Comparison of ENCODE assay signal across 22 cellular contexts in genomic region chr9:4997196-4997595, GRCh38. TPM values are rescaled to one million over a fixed set of nuclear protein-coding genes. Genes with fewer than 3 reads are reported as not detected.
DNase-seq lines count a peak whose midpoint lies in the region.
"Had no signal": no experiment of that assay in that cellular context is flagged by ENCODE, and none has a peak within 500 bp of the region (broad histone marks: within the 10 kb centered on the region; RNA-seq: fewer than 3 reads in every experiment).

No MANE protein-coding gene starts in this region.

- H3K27ac Mint-ChIP-seq in activated T-cell treated with anti-CD3 and anti-CD28 coated beads, Interleukin-2, amount 50 U/mL, for 24 hours = peak overlapping the region; percentile 30
- peak overlapping the region; percentile 59 for H3K27ac Mint-ChIP-seq in activated T-helper 1 cell treated with anti-CD3 and anti-CD28 coated beads, Interleukin-12 subunit alpha, Interleukin-12 subunit beta, Interleukin-2, Interleukin-4 antibody, amounts not matched to agents 30 ng/mL and 10 ng/mL and 1 ng/mL, durations not matched to agents 14 hours and 24 hours and 36 hours
- H3K27ac Mint-ChIP-seq: CD4-positive, alpha-beta T cell; HFFc6 had no signal

- H3K4me1 Mint-ChIP-seq in activated T-cell treated with anti-CD3 and anti-CD28 coated beads, Interleukin-2, amount 50 U/mL, for 24 hours (ENCODE audit: low read depth) = peaks cover 48% of the 10 kb centered on the region
- H3K4me1 Mint-ChIP-seq in activated T-helper 1 cell treated with anti-CD3 and anti-CD28 coated beads, Interleukin-12 subunit alpha, Interleukin-12 subunit beta, Interleukin-2, Interleukin-4 antibody, amounts not matched to agents 30 ng/mL and 10 ng/mL and 1 ng/mL, durations not matched to agents 14 hours and 24 hours and 36 hours (ENCODE audit: low read depth) = peaks cover 34% of the 10 kb centered on the region

- H3K4me3 Mint-ChIP-seq in activated T-cell treated with anti-CD3 and anti-CD28 coated beads, Interleukin-2, amount 50 U/mL, for 24 hours = no peak overlapping the region
- no peak overlapping the region for H3K4me3 Mint-ChIP-seq in activated T-helper 1 cell treated with anti-CD3 and anti-CD28 coated beads, Interleukin-12 subunit alpha, Interleukin-12 subunit beta, Interleukin-2, Interleukin-4 antibody, amounts not matched to agents 30 ng/mL and 10 ng/mL and 1 ng/mL, durations not matched to agents 14 hours and 24 hours and 36 hours
- H3K4me3 Mint-ChIP-seq: CD4-positive, alpha-beta T cell; HFFc6 had no signal

- H3K27me3 Mint-ChIP-seq in activated T-cell treated with anti-CD3 and anti-CD28 coated beads, Interleukin-2, amount 50 U/mL, for 24 hours = no peaks in the 10 kb centered on the region
- H3K27me3 Mint-ChIP-seq in activated T-helper 1 cell treated with anti-CD3 and anti-CD28 coated beads, Interleukin-12 subunit alpha, Interleukin-12 subunit beta, Interleukin-2, Interleukin-4 antibody, amounts not matched to agents 30 ng/mL and 10 ng/mL and 1 ng/mL, durations not matched to agents 14 hours and 24 hours and 36 hours (ENCODE audit: insufficient read depth) = no peaks in the 10 kb centered on the region
- H3K27me3 Mint-ChIP-seq: CD4-positive, alpha-beta T cell had no signal

- peaks cover 9% of the 10 kb centered on the region for H3K9me3 Mint-ChIP-seq in activated T-cell treated with anti-CD3 and anti-CD28 coated beads, Interleukin-2, amount 50 U/mL, for 24 hours
- H3K9me3 Mint-ChIP-seq in activated T-helper 1 cell treated with anti-CD3 and anti-CD28 coated beads, Interleukin-12 subunit alpha, Interleukin-12 subunit beta, Interleukin-2, Interleukin-4 antibody, amounts not matched to agents 30 ng/mL and 10 ng/mL and 1 ng/mL, durations not matched to agents 14 hours and 24 hours and 36 hours = peaks cover 9% of the 10 kb centered on the region

- no peak for DNase-seq in activated T-cell treated with anti-CD3 and anti-CD28 coated beads, Interleukin-2, amount 50 U/mL, for 24 hours
- DNase-seq in activated T-cell treated with anti-CD3 and anti-CD28 coated beads for 4 hours = no peak
- DNase-seq in activated T-helper 1 cell treated with anti-CD3 and anti-CD28 coated beads, Interleukin-12 subunit alpha, Interleukin-12 subunit beta, Interleukin-2, Interleukin-4 antibody, amounts not matched to agents 30 ng/mL and 10 ng/mL and 1 ng/mL, durations not matched to agents 14 hours and 24 hours and 36 hours (ENCODE audit: low spot score) = no peak
- peak; percentile 53 for DNase-seq in fibroblast of peridontal ligament (ENCODE audit: extremely low read depth)
- peak; percentile 40 for DNase-seq in stromal cell of bone marrow (ENCODE audit: low read depth)
- DNase-seq in putamen (ENCODE audit: low spot score) = no peak
- no peak for DNase-seq in H7
- DNase-seq: CD4-positive, alpha-beta T cell; COR-L47; DMS79 treated with DMSO at 0.1 percent for 48 hours; HFFc6; MM.1S; NCI-H1048; NCI-H1417 treated with DMSO at 0.1 percent for 48 hours; NCI-H187; NCI-H226; NCI-H510A treated with DMSO at 0.1 percent for 48 hours; NCI-H774; NK-92 treated with Interleukin-12 subunit alpha and Interleukin-12 subunit beta, amount 100 ng/mL, for 24 hours; SIG-M5 had no signal

- H3K36me3 ChIP-seq in H7 (replicated peaks; ENCODE audit: control insufficient read depth, insufficient read depth, low read length) = no peaks in the 10 kb centered on the region

- H3K36me3 Mint-ChIP-seq in activated T-cell treated with anti-CD3 and anti-CD28 coated beads, Interleukin-2, amount 50 U/mL, for 24 hours (ENCODE audit: low read depth) = peaks cover 92% of the 10 kb centered on the region
- H3K36me3 Mint-ChIP-seq in activated T-helper 1 cell treated with anti-CD3 and anti-CD28 coated beads, Interleukin-12 subunit alpha, Interleukin-12 subunit beta, Interleukin-2, Interleukin-4 antibody, amounts not matched to agents 30 ng/mL and 10 ng/mL and 1 ng/mL, durations not matched to agents 14 hours and 24 hours and 36 hours (ENCODE audit: low read depth) = peaks cover 68% of the 10 kb centered on the region

- no peaks in the 10 kb centered on the region for H3K27me3 ChIP-seq in H7 (ENCODE audit: control insufficient read depth, insufficient read depth, low read length)
- H3K27me3 ChIP-seq: BLaER1 had no signal

- intact Hi-C loops in activated T-helper 1 cell treated with anti-CD3 and anti-CD28 coated beads, Interleukin-12 subunit alpha, Interleukin-12 subunit beta, Interleukin-2, Interleukin-4 antibody, amounts not matched to agents 30 ng/mL and 10 ng/mL and 1 ng/mL, durations not matched to agents 14 hours and 24 hours and 36 hours (cut with micrococcal nuclease) = loop anchor here (1.0 kb wide), 1 partner anchor 9 kb away; no protein-coding TSS in a partner anchor

- no peak overlapping the region for H3K4me3 ChIP-seq in H7 (ENCODE audit: insufficient read depth, low read depth, low read length)
- H3K4me3 ChIP-seq: BLaER1, K562 had no signal

RNA-seq across cellular contexts. Expression of gene JAK2, which starts 12.1 kb away (rescaled TPM):
- 30.8 and 32.0 TPM in 2 replicates for total RNA-seq in activated T-helper 1 cell treated with anti-CD3 and anti-CD28 coated beads, Interleukin-12 subunit alpha, Interleukin-12 subunit beta, Interleukin-2, Interleukin-4 antibody, amounts not matched to agents 30 ng/mL and 10 ng/mL and 1 ng/mL, durations not matched to agents 14 hours and 24 hours and 36 hours
- 2.8 and 4.8 TPM in 2 replicates for total RNA-seq in H7 (2014; rRNA removed; shearing (Covaris generic))

Comparison
In these comparisons a context has a peak if more than half of its experiments do, and no peak if none do; other contexts are left out.
1. DNase-seq: peak in fibroblast of peridontal ligament (single experiment) and stromal cell of bone marrow (single experiment); none in activated T-cell treated with anti-CD3 and anti-CD28 coated beads, Interleukin-2, amount 50 U/mL, for 24 hours (single experiment), activated T-cell treated with anti-CD3 and anti-CD28 coated beads for 4 hours (single experiment), activated T-helper 1 cell treated with anti-CD3 and anti-CD28 coated beads, Interleukin-12 subunit alpha, Interleukin-12 subunit beta, Interleukin-2, Interleukin-4 antibody, amounts not matched to agents 30 ng/mL and 10 ng/mL and 1 ng/mL, durations not matched to agents 14 hours and 24 hours and 36 hours (single experiment), putamen (single experiment) and H7 (single experiment).